ENCODE assay signal across 8 cellular contexts in genomic region chr12:104455594-104456416, GRCh38. TPM values are rescaled to one million over a fixed set of nuclear protein-coding genes. Genes with fewer than 3 reads are reported as not detected.
DNase-seq lines count a peak whose midpoint lies in the region; ATAC-seq and TF ChIP-seq lines count a peak whose summit lies in the region.

No MANE protein-coding gene starts in this region.

- peak overlapping the region; percentile 95 for H3K4me3 Mint-ChIP-seq in chondrocyte (ENCODE audit: unreplicated experiment)

- H3K4me1 Mint-ChIP-seq in chondrocyte (ENCODE audit: low read depth): peaks cover 25% of the 10 kb centered on the region

- no peaks in the 10 kb centered on the region for H3K27me3 ChIP-seq in muscle layer of duodenum (ENCODE audit: low read depth, low read length)

- H3K4me1 ChIP-seq in muscle layer of duodenum (ENCODE audit: control insufficient read depth in 1 of 2, insufficient read depth in 2 of 2, low read length in 2 of 2): peaks cover 0 to 4% of the 10 kb centered on the region in 2 donors

- no peaks in the 10 kb centered on the region for H3K9me3 Mint-ChIP-seq in chondrocyte (ENCODE audit: low read depth)

- peak overlapping the region; percentile 89 for H3K4me3 ChIP-seq in AG04449 (ENCODE audit: low read depth, low read length)
- H3K4me3 ChIP-seq in Jurkat, Clone E6-1 (ENCODE audit: low read length): peak overlapping the region; percentile 95
- peak overlapping the region; percentile 73 to 97 for H3K4me3 ChIP-seq in muscle layer of duodenum (ENCODE audit: low read depth in 1 of 2, low read length in 2 of 2)

- CTCF ChIA-PET in AG04449 (lab: Yijun Ruan, JAX): interaction anchor here (1.4 to 2.4 kb wide), 3 partner anchors 12 to 74 kb away, joined by 5 to 7 read pairs (median 6); no protein-coding TSS in a partner anchor

- H3K36me3 Mint-ChIP-seq in chondrocyte (ENCODE audit: low read depth): no peaks in the 10 kb centered on the region

- peaks cover 1% of the 10 kb centered on the region for H3K27me3 Mint-ChIP-seq in chondrocyte (ENCODE audit: low read depth)

- DNase-seq in AG04449 (ENCODE audit: low read depth, low spot score) (no peak), chondrocyte (ENCODE audit: low spot score) (no peak), NCI-H446 (lab: John Stamatoyannopoulos, UW) (no peak), CD1c-positive myeloid dendritic cell (ENCODE audit: extremely low spot score) (no peak)
- peak; percentile 76 for DNase-seq in Jurkat, Clone E6-1 (ENCODE audit: low read depth, low spot score)

- TF ChIP-seq CTCF in AG04449 (IDR thresholded peaks at IDR 0.05; ENCODE audit: insufficient read depth, low read length, missing control alignments) (no peak), chondrocyte (IDR thresholded peaks at IDR 0.05) (no peak)

- no peaks in the 10 kb centered on the region for H3K9me3 ChIP-seq in muscle layer of duodenum (ENCODE audit: control insufficient read depth in 1 of 2, low read length in 2 of 2)

- ATAC-seq in HG03025 (IDR thresholded peaks at IDR 0.05; ENCODE audit: low FRiP score, unreplicated experiment): no peak
- ATAC-seq in HG02623 (IDR thresholded peaks at IDR 0.05; ENCODE audit: unreplicated experiment): no peak

- peak overlapping the region; percentile 97 for H3K27ac Mint-ChIP-seq in chondrocyte (ENCODE audit: unreplicated experiment)

- H3K27ac ChIP-seq in muscle layer of duodenum (ENCODE audit: low read length): peak overlapping the region; percentile 51

- POLR2A ChIA-PET in AG04449 (lab: Yijun Ruan, JAX): interaction anchor here (0.6 to 2.0 kb wide), 2 partner anchors 148 to 490 kb away, joined by 3 to 9 read pairs; partner anchors contain the start of gene TDG

- no peaks in the 10 kb centered on the region for H3K36me3 ChIP-seq in muscle layer of duodenum (ENCODE audit: control insufficient read depth in 1 of 2, insufficient read depth in 2 of 2, low read length in 2 of 2)

RNA-seq across cellular contexts. Expression of gene CHST11, which starts 0.9 kb away (rescaled TPM):
- 104 TPM for polyA plus RNA-seq in Jurkat, Clone E6-1 (2012; ENCODE audit: insufficient read depth, insufficient read length)
- 5.3 to 9.1 TPM (median 6.2 TPM) in 3 replicates for total RNA-seq in chondrocyte
